19 cellular contexts compared by ENCODE assay signal in the genomic region with DNA sequence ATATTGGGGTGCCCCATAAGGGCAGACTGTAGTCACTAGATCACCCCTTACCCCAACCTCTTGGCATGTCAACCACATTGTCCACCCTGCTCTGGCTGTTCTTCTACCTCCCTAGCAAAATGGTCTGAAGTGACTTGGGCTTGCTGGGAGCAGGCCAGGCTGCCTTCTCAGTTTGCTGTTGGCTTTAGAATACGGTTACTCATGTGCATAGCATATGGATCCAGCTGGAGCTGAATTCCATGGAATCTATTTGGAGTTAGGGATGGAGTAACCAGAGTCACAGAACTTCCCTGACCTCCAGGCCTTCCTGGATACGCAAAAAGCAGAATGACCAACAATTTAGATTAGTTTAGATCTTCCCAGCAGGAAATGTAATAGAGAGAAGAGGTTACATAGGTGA. TPM values are rescaled to one million over a fixed set of nuclear protein-coding genes. Genes with fewer than 3 reads are reported as not detected.
DNase-seq lines count a peak whose midpoint lies in the region; ATAC-seq and TF ChIP-seq lines count a peak whose summit lies in the region.
"Had no signal": no experiment of that assay in that cellular context is flagged by ENCODE, and none has a peak within 500 bp of the region (broad histone marks: within the 10 kb centered on the region; RNA-seq: fewer than 3 reads in every experiment).

No MANE protein-coding gene starts in this region.

- peak overlapping the region; percentile 70; the same call in 1 of the 2 replicates for H3K23ac ChIP-seq in IMR-90 (ENCODE audit: low read depth, low read length)

- TF ChIP-seq CTCF in IMR-90 (conservative IDR thresholded peaks at IDR 0.05; ENCODE audit: low read depth, low read length) (no peak), fibroblast of pulmonary artery (IDR thresholded peaks at IDR 0.05; ENCODE audit: low read length, missing control alignments) (no peak), psoas muscle (IDR thresholded peaks at IDR 0.05) (no peak), MM.1S (IDR thresholded peaks at IDR 0.05; ENCODE audit: low read length) (no peak)

- peak; percentile 75 for ATAC-seq in IMR-90 (ENCODE audit: low read depth)
- no peak for ATAC-seq in psoas muscle
- ATAC-seq in HG03095 (IDR thresholded peaks at IDR 0.05; ENCODE audit: unreplicated experiment): no peak
- no peak for ATAC-seq in GM19324 (IDR thresholded peaks at IDR 0.05; ENCODE audit: low FRiP score, unreplicated experiment)
- ATAC-seq: HepG2 had no signal

- H4K20me1 ChIP-seq in BLaER1: no peaks in the 10 kb centered on the region
- no peaks in the 10 kb centered on the region for H4K20me1 ChIP-seq in IMR-90 (ENCODE audit: insufficient read depth, low read length)
- H4K20me1 ChIP-seq in MM.1S (ENCODE audit: insufficient read depth, low read length): no peaks in the 10 kb centered on the region

- H3K36me3 ChIP-seq in BLaER1 (no peaks in the 10 kb centered on the region), IMR-90 (ENCODE audit: control insufficient read depth, insufficient read depth, low read length) (no peaks in the 10 kb centered on the region), psoas muscle (ENCODE audit: insufficient read depth in 1 of 2, low read depth in 1 of 2) (no peaks in the 10 kb centered on the region), MM.1S (replicated peaks; ENCODE audit: insufficient read depth, low read length) (no peaks in the 10 kb centered on the region)
- H3K36me3 ChIP-seq: SJSA1 had no signal

- peak overlapping the region; percentile 20; the same call in 1 of the 2 replicates for H3K14ac ChIP-seq in IMR-90 (replicated peaks; ENCODE audit: low read depth, low read length)

- in situ Hi-C loops in IMR-90 (cut with MboI; ENCODE audit: low sequenced_read_pairs): no loop called here

- H3K27ac ChIP-seq in BLaER1 (no peak overlapping the region; the same call in 1 of the 2 replicates), IMR-90 (ENCODE audit: insufficient read depth, low read length) (peak overlapping the region; percentile 92; the same call in 1 of the 2 replicates), psoas muscle (peak overlapping the region; percentile 89), MM.1S (ENCODE audit: low read length) (no peak overlapping the region)
- H3K27ac ChIP-seq: PC-9, SJSA1 had no signal

- H3K9me3 ChIP-seq in BLaER1 (no peaks in the 10 kb centered on the region; the same call in 1 of the 2 replicates), IMR-90 (ENCODE audit: control insufficient read depth, insufficient read depth, low read length) (0 out of 2 replicates have a peak, but pooled peaks cover 2% of the 10 kb centered on the region), psoas muscle (no peaks in the 10 kb centered on the region), MM.1S (replicated peaks; ENCODE audit: insufficient read depth, low read length) (no peaks in the 10 kb centered on the region)
- H3K9me3 ChIP-seq: SJSA1 had no signal

- no peaks in the 10 kb centered on the region for H3K27me3 ChIP-seq in BLaER1
- no peaks in the 10 kb centered on the region for H3K27me3 ChIP-seq in IMR-90 (ENCODE audit: control insufficient read depth, insufficient read depth, low read length)
- H3K27me3 ChIP-seq in psoas muscle (ENCODE audit: insufficient read depth in 3 of 3, low read length in 2 of 3): no peaks in the 10 kb centered on the region
- H3K27me3 ChIP-seq in MM.1S (replicated peaks; ENCODE audit: insufficient read depth, low read length): no peaks in the 10 kb centered on the region
- H3K27me3 ChIP-seq: SJSA1 had no signal

- H3K4me3 ChIP-seq in BLaER1: no peak overlapping the region
- H3K4me3 ChIP-seq in IMR-90 (ENCODE audit: insufficient read depth, low read depth, low read length): no peak overlapping the region
- H3K4me3 ChIP-seq in fibroblast of pulmonary artery (replicated peaks; ENCODE audit: low read depth, low read length): no peak overlapping the region
- H3K4me3 ChIP-seq in psoas muscle: no peak overlapping the region
- no peak overlapping the region for H3K4me3 ChIP-seq in MM.1S (ENCODE audit: low read length)
- H3K4me3 ChIP-seq: PC-9, SJSA1 had no signal

- intact Hi-C loops in IMR-90 (cut with micrococcal nuclease): no loop called here
- intact Hi-C loops in psoas muscle (cut with DNase I): loop anchor here (5.0 kb wide), 1 partner anchor 151 kb away; no protein-coding TSS in a partner anchor

- peaks cover 43% of the 10 kb centered on the region for H3K4me1 ChIP-seq in BLaER1
- H3K4me1 ChIP-seq in IMR-90 (ENCODE audit: control insufficient read depth, insufficient read depth, low read length): peaks cover 26% of the 10 kb centered on the region
- H3K4me1 ChIP-seq in psoas muscle: peaks cover 32% of the 10 kb centered on the region
- no peaks in the 10 kb centered on the region for H3K4me1 ChIP-seq in MM.1S (ENCODE audit: low read length)

- peak overlapping the region; percentile 86 for H4K5ac ChIP-seq in IMR-90 (ENCODE audit: low read depth, low read length)

- H2BK15ac ChIP-seq in IMR-90 (ENCODE audit: low read depth, low read length): peak overlapping the region; percentile 86; the same call in 2 of the 3 replicates

- peak overlapping the region; percentile 85 for H2BK20ac ChIP-seq in IMR-90 (ENCODE audit: low read depth, low read length)

- POLR2A ChIA-PET in IMR-90 (lab: Charles Lee; ENCODE audit: unreplicated experiment): interaction anchor here (0.6 kb wide), 1 partner anchor 69 kb away, joined by 3 read pairs; no protein-coding TSS in a partner anchor

- H4K8ac ChIP-seq in IMR-90 (ENCODE audit: low read depth in 2 of 2, low read length in 2 of 2): peak overlapping the region; percentile 51 to 70; a peak in 3 of 4 replicates

- no peaks in the 10 kb centered on the region for H3K79me1 ChIP-seq in IMR-90 (ENCODE audit: low read depth in 1 of 2, low read length in 2 of 2)

- H3K79me2 ChIP-seq in MM.1S (ENCODE audit: low read length): no peaks in the 10 kb centered on the region

- no peak overlapping the region for H4K91ac ChIP-seq in IMR-90 (ENCODE audit: insufficient read depth, low read depth, low read length)

- H3K9ac ChIP-seq in BLaER1 (no peak overlapping the region), IMR-90 (ENCODE audit: low read depth, low read length) (no peak overlapping the region), MM.1S (ENCODE audit: low read length) (no peak overlapping the region)

- H3K4me2 ChIP-seq in BLaER1 (peak overlapping the region; percentile 65), IMR-90 (ENCODE audit: low read depth, low read length) (no peak overlapping the region), MM.1S (ENCODE audit: low read depth, low read length) (no peak overlapping the region)
- H3K4me2 ChIP-seq: PC-9 had no signal

- no peak overlapping the region for H2AK9ac ChIP-seq in IMR-90 (replicated peaks; ENCODE audit: low read depth, low read length, poor library complexity)

- 0 out of 2 replicates have a peak, but pooled peaks cover 9% of the 10 kb centered on the region for H3K9me1 ChIP-seq in IMR-90 (ENCODE audit: insufficient read depth, low read length)

- H2AK5ac ChIP-seq in IMR-90 (ENCODE audit: low read depth, low read length): peak overlapping the region; percentile 83; the same call in 1 of the 2 replicates

- TF ChIP-seq POLR2A in IMR-90 (IDR thresholded peaks at IDR 0.05; ENCODE audit: low read depth, low read length): no peak

- DNase-seq in IMR-90: peak; percentile 86
- DNase-seq in fibroblast of pulmonary artery (ENCODE audit: low read depth): peak; percentile 37
- no peak for DNase-seq in psoas muscle
- no peak for DNase-seq in MM.1S
- no peak for DNase-seq in stimulated activated CD4-positive, alpha-beta T cell treated with anti-CD3 and anti-CD28 coated beads, Interleukin-2, amount 100 ng/mL, for 48 hours
- DNase-seq: AML-193; CD4-positive, alpha-beta T cell; DMS79 treated with DMSO at 0.1 percent for 48 hours; GOT3; HFFc6; NCI-H1092 treated with DMSO at 0.1 percent for 48 hours; NCI-H2081 treated with DMSO at 0.1 percent for 48 hours; NCI-H524; PC-9 had no signal

- H3K56ac ChIP-seq in IMR-90 (ENCODE audit: extremely low read depth, insufficient read depth, low read length): no peak overlapping the region

- no peak for TF ChIP-seq RAD21 in IMR-90 (IDR thresholded peaks at IDR 0.05; ENCODE audit: low read length)

- no peaks in the 10 kb centered on the region for H3F3A ChIP-seq in MM.1S (ENCODE audit: insufficient read depth, low read length)

- CTCF ChIA-PET in IMR-90 (lab: Yijun Ruan, JAX): no interaction called here

- H2AFZ ChIP-seq in IMR-90 (replicated peaks; ENCODE audit: low read length, poor library complexity) (no peak overlapping the region), MM.1S (ENCODE audit: low read length) (no peak overlapping the region)
- H2AFZ ChIP-seq: PC-9 had no signal

- dilution Hi-C loops in IMR-90 (cut with HindIII; ENCODE audit: low sequenced_read_pairs, unreplicated experiment): no loop called here

- peak overlapping the region; percentile 92 for H3K18ac ChIP-seq in IMR-90 (ENCODE audit: low read depth, low read length)

- peak overlapping the region; percentile 81 for H2BK120ac ChIP-seq in IMR-90 (ENCODE audit: low read depth, low read length)

- H3K9me2 ChIP-seq in MM.1S (replicated peaks; ENCODE audit: insufficient read depth, low read length): no peaks in the 10 kb centered on the region

- WGBS in IMR-90 (ENCODE audit: extremely low coverage in 2 of 2, insufficient read length in 1 of 2), 2 experiments: no CpG with 5 or more reads among the region's 2 CpGs
- WGBS in psoas muscle, 3 donors: 36 to 59% (median 39%) methylated on average over 2 of the region's 2 CpGs

- BruUV-seq in IMR-90 (replicated peaks; lab: Mats Ljungman, UMichigan): no TSS peak

- H3K4ac ChIP-seq in IMR-90 (ENCODE audit: low read depth, low read length): peak overlapping the region; percentile 75; the same call in 1 of the 2 replicates

- peak overlapping the region; percentile 61 for H2BK5ac ChIP-seq in IMR-90 (ENCODE audit: low read depth, low read length, poor library complexity, severe bottlenecking)

TF ChIP-seq in IMR-90, 13 proteins besides CTCF, POLR2A, EP300 and RAD21 (continues in another document):
- no peak for TF ChIP-seq MAFK (IDR thresholded peaks at IDR 0.05; ENCODE audit: low read depth, low read length)
- TF ChIP-seq, protein P1, sequence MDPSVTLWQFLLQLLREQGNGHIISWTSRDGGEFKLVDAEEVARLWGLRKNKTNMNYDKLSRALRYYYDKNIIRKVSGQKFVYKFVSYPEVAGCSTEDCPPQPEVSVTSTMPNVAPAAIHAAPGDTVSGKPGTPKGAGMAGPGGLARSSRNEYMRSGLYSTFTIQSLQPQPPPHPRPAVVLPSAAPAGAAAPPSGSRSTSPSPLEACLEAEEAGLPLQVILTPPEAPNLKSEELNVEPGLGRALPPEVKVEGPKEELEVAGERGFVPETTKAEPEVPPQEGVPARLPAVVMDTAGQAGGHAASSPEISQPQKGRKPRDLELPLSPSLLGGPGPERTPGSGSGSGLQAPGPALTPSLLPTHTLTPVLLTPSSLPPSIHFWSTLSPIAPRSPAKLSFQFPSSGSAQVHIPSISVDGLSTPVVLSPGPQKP (IDR thresholded peaks at IDR 0.05; ENCODE audit: borderline replicate concordance, low read depth, low read length): no peak

RNA-seq across cellular contexts. Expression of a gene that starts 25.9 kb away (rescaled TPM):
- total RNA-seq in IMR-90 (2012; rRNA removed) (50.3 and 55.6 TPM in 2 replicates), psoas muscle (100 to 1,000 TPM in 2 of 4 donors, 10 to 100 TPM in 2; 45.6 to 159 (median 111) TPM)
- polyA plus RNA-seq in IMR-90 (2012; rRNA removed) (67.4 and 95.7 TPM in 2 replicates), psoas muscle (100 to 1,000 TPM in 2 of 3 donors, 10 to 100 TPM in 1; 76.1 to 209 (median 186) TPM)
- polyA plus RNA-seq in IMR-90 (2012; cell fraction: cytosol; rRNA removed): 40.2 and 112 TPM in 2 replicates
- polyA plus RNA-seq in IMR-90 (2012; cell fraction: nucleus; rRNA removed; ENCODE audit: low replicate concordance): 310 and 597 TPM in 2 replicates
- total RNA-seq: CD4-positive, alpha-beta T cell; HFFc6 had no signal

Comparison
In these comparisons a context has a peak if more than half of its experiments do, and no peak if none do; other contexts are left out.
1. H3K27ac ChIP-seq: peak in IMR-90 (single experiment) and psoas muscle (single experiment); none in BLaER1 (single experiment) and MM.1S (single experiment).
2. DNase-seq: peak in IMR-90 (single experiment) and fibroblast of pulmonary artery (single experiment); none in psoas muscle (0 of 2), MM.1S (single experiment) and stimulated activated CD4-positive, alpha-beta T cell treated with anti-CD3 and anti-CD28 coated beads, Interleukin-2, amount 100 ng/mL, for 48 hours (0 of 2).